Comparison of ENCODE assay signal across 12 cellular contexts in the genomic region with DNA sequence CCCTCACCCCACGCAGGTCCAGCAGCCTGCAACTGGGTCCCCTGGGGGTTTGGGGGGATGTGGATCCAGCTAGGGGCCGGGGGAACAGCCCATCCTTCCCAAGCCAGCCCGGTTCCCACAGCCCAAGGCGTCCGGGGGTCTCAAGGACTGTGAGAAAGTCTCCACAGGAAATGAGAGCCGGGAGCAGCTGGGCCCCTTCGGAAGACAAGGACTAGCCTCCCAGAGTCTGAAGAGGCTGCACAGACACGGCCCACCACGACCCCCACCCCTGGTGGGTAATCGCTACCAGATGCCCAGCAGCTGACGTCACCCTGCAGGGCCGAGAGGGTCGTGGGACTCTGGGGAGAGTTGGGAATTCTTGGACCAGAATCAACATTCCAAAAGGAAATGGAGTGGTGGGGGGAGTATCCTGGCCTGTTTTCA. TPM values are rescaled to one million over a fixed set of nuclear protein-coding genes. Genes with fewer than 3 reads are reported as not detected.
DNase-seq lines count a peak whose midpoint lies in the region; ATAC-seq and TF ChIP-seq lines count a peak whose summit lies in the region.
"Had no signal": no experiment of that assay in that cellular context is flagged by ENCODE, and none has a peak within 500 bp of the region (broad histone marks: within the 10 kb centered on the region; RNA-seq: fewer than 3 reads in every experiment).

No MANE protein-coding gene starts in this region.

- H3K4me3 Mint-ChIP-seq in CD4-positive, alpha-beta T cell = peak overlapping the region; percentile 38
- peak overlapping the region; percentile 85 for H3K4me3 Mint-ChIP-seq in T-helper 17 cell

- H3K27ac Mint-ChIP-seq in CD4-positive, alpha-beta T cell = peak overlapping the region; percentile 86
- peak overlapping the region; percentile 96 for H3K27ac Mint-ChIP-seq in T-helper 17 cell

- no peaks in the 10 kb centered on the region for H3K9me3 Mint-ChIP-seq in CD4-positive, alpha-beta T cell

- peak overlapping the region; percentile 46 for H3K27ac ChIP-seq in CD4-positive, alpha-beta T cell (ENCODE audit: low read depth, low read length)
- H3K27ac ChIP-seq in esophagus squamous epithelium (peak overlapping the region; percentile 66 to 86 (median 82)), neutrophil (peak overlapping the region; percentile 39)

- no peak for DNase-seq in CD4-positive, alpha-beta T cell
- DNase-seq in T-helper 17 cell (no peak), esophagus squamous epithelium (lab: John Stamatoyannopoulos, UW) (no peak), NCI-H2107 treated with DMSO at 0.1 percent for 48 hours (lab: John Stamatoyannopoulos, UW; ENCODE audit: unreplicated experiment) (no peak), SKM-1 treated with dmso at 0.1 percent for 144 hours (lab: John Stamatoyannopoulos, UW; ENCODE audit: unreplicated experiment) (no peak), globus pallidus (ENCODE audit: low spot score) (no peak)
- DNase-seq: activated CD4-positive, alpha-beta T cell treated with anti-CD3 and anti-CD28 coated beads, Interleukin-2, amount 50 U/mL, for 48 hours; DMS 273 treated with DMSO at 0.1 percent for 48 hours; Kasumi-1 had no signal

- peaks cover 84% of the 10 kb centered on the region for H3K4me1 Mint-ChIP-seq in CD4-positive, alpha-beta T cell (ENCODE audit: low read depth)
- H3K4me1 Mint-ChIP-seq in T-helper 17 cell = peaks cover 61% of the 10 kb centered on the region

- peak overlapping the region in 3 of 4 donors; percentile 4 to 55 (median 41) for H3K4me3 ChIP-seq in esophagus squamous epithelium
- no peak overlapping the region for H3K4me3 ChIP-seq in neutrophil (ENCODE audit: low read depth in 1 of 2, low read length in 1 of 2)

- no peak for TF ChIP-seq CTCF in CD4-positive, alpha-beta T cell (IDR thresholded peaks at IDR 0.05)
- TF ChIP-seq CTCF in esophagus squamous epithelium (IDR thresholded peaks at IDR 0.05) (no peak), neutrophil (IDR thresholded peaks at IDR 0.05) (no peak)

- no peaks in the 10 kb centered on the region for H3K36me3 ChIP-seq in esophagus squamous epithelium
- peaks cover 82% of the 10 kb centered on the region for H3K36me3 ChIP-seq in neutrophil

- CTCF ChIA-PET in CD4-positive, alpha-beta T cell (lab: Charles Lee) = interaction anchor here (1.1 kb wide), 1 partner anchor 33 kb away, joined by 4 read pairs; a partner anchor contains a TSS

- H3K27me3 ChIP-seq in CD4-positive, alpha-beta T cell (ENCODE audit: control insufficient read depth, insufficient read depth, low read length) = no peaks in the 10 kb centered on the region
- no peaks in the 10 kb centered on the region for H3K27me3 ChIP-seq in esophagus squamous epithelium
- no peaks in the 10 kb centered on the region for H3K27me3 ChIP-seq in neutrophil

- H3K27me3 Mint-ChIP-seq in CD4-positive, alpha-beta T cell = no peaks in the 10 kb centered on the region
- no peaks in the 10 kb centered on the region for H3K27me3 Mint-ChIP-seq in T-helper 17 cell

- TF ChIP-seq POLR2A in esophagus squamous epithelium (IDR thresholded peaks at IDR 0.05) = no peak

- intact Hi-C loops in CD4-positive, alpha-beta T cell (cut with DNase I, micrococcal nuclease) = no loop called here
- intact Hi-C loops in esophagus squamous epithelium (cut with DNase I) = no loop called here

- H3K4me1 ChIP-seq in esophagus squamous epithelium = peaks cover 5 to 87% (median 41%) of the 10 kb centered on the region in 3 donors
- H3K4me1 ChIP-seq in neutrophil (ENCODE audit: control insufficient read depth in 1 of 2, insufficient read depth in 1 of 2, low read depth in 1 of 2, low read length in 1 of 2) = peaks cover 62 to 69% of the 10 kb centered on the region in 2 experiments

- WGBS in esophagus squamous epithelium, 2 donors = no CpG with 5 or more reads among the region's 13 CpGs

- peaks cover 81% of the 10 kb centered on the region for H3K36me3 Mint-ChIP-seq in CD4-positive, alpha-beta T cell (ENCODE audit: low read depth)
- peaks cover 2% of the 10 kb centered on the region for H3K36me3 Mint-ChIP-seq in T-helper 17 cell (ENCODE audit: low read depth)

- H3K9me3 ChIP-seq in CD4-positive, alpha-beta T cell (ENCODE audit: control insufficient read depth, low read length) = no peaks in the 10 kb centered on the region
- H3K9me3 ChIP-seq in T-helper 17 cell (ENCODE audit: control insufficient read depth, low read length, poor library complexity, severe bottlenecking) = no peaks in the 10 kb centered on the region
- no peaks in the 10 kb centered on the region for H3K9me3 ChIP-seq in esophagus squamous epithelium
- H3K9me3 ChIP-seq in neutrophil = no peaks in the 10 kb centered on the region

- no peak for ATAC-seq in CD4-positive, alpha-beta T cell (ENCODE audit: poor library complexity)
- ATAC-seq in T-helper 17 cell (no peak), GM21390 (IDR thresholded peaks at IDR 0.05; ENCODE audit: unreplicated experiment) (no peak)

- POLR2A ChIA-PET in CD4-positive, alpha-beta T cell (lab: Charles Lee) = interaction anchor here (0.7 to 3.8 kb wide), 5 partner anchors 8 to 34 kb away, joined by 3 to 16 read pairs (median 12); a partner anchor contains a TSS

RNA-seq across cellular contexts. Expression of a gene that starts 10.5 kb away (rescaled TPM):
- 10 to 100 TPM; 10.9 to 11.8 TPM for total RNA-seq in CD4-positive, alpha-beta T cell
- total RNA-seq in T-helper 17 cell = 10 to 100 TPM; 15.9 to 27.2 TPM
- total RNA-seq in esophagus squamous epithelium = 1 to 10 TPM in 3 of 4 donors, under 1 TPM in 1; 0.38 to 4.8 (median 2.8) TPM
- total RNA-seq: epithelial cell of proximal tubule had no signal

RNA-seq across cellular contexts. Expression of a gene that starts 17.9 kb away (rescaled TPM):
- total RNA-seq in CD4-positive, alpha-beta T cell = 100 to 1,000 TPM; 117 to 121 TPM
- total RNA-seq in T-helper 17 cell (100 to 1,000 TPM; 107 to 123 TPM), esophagus squamous epithelium (10 to 100 TPM; 22.3 to 53.2 (median 41.2) TPM)

RNA-seq across cellular contexts. Expression of a gene that starts 32.8 kb away (rescaled TPM):
- 1 to 10 TPM; 7.6 to 8.2 TPM for total RNA-seq in CD4-positive, alpha-beta T cell
- 10 to 100 TPM in 1 of 2 donors, 1 to 10 TPM in 1; 9.4 to 10.5 TPM for total RNA-seq in T-helper 17 cell
- 10 to 100 TPM; 10.7 to 12.5 (median 11.5) TPM for total RNA-seq in esophagus squamous epithelium

RNA-seq across cellular contexts. Expression of a gene that starts 34.8 kb away (rescaled TPM):
- 10 to 100 TPM; 58.0 to 66.6 TPM for total RNA-seq in CD4-positive, alpha-beta T cell
- 10 to 100 TPM; 71.2 to 80.6 TPM for total RNA-seq in T-helper 17 cell
- 10 to 100 TPM; 38.2 to 52.0 (median 47.0) TPM for total RNA-seq in esophagus squamous epithelium

RNA-seq across cellular contexts. Expression of a gene that starts 52.0 kb away (rescaled TPM):
- 1 to 10 TPM; 1.6 to 2.1 TPM for total RNA-seq in CD4-positive, alpha-beta T cell
- total RNA-seq in T-helper 17 cell = 1 to 10 TPM; 3.7 to 4.3 TPM
- under 1 TPM in 2 of 4 donors, not detected in 2; under 0.01 to 0.23 TPM for total RNA-seq in esophagus squamous epithelium
- total RNA-seq: epithelial cell of proximal tubule had no signal

Comparison
In these comparisons a context has a peak if more than half of its experiments do, and no peak if none do; other contexts are left out.
1. H3K4me3 ChIP-seq: peak in esophagus squamous epithelium (3 of 4); none in neutrophil (0 of 2).
2. Peak in every context shown above with its lines, with median percentiles within 50 percentile points of each other: H3K27ac ChIP-seq.